ENCODE assay signal across 19 cellular contexts in genomic region chr15:90471769-90472168, GRCh38.
"Had no signal": no experiment of that assay in that cellular context is flagged by ENCODE, and none has a peak within 500 bp of the region (broad histone marks: within the 10 kb centered on the region; RNA-seq: fewer than 3 reads in every experiment).

No MANE protein-coding gene starts in this region.

- H3K27me3 ChIP-seq: cardiac muscle cell, esophagus muscularis mucosa, upper lobe of right lung had no signal

- H3K4me3 ChIP-seq: cardiac muscle cell, coronary artery, esophagus muscularis mucosa, thoracic aorta, upper lobe of right lung had no signal

- H3K27me3 Mint-ChIP-seq: activated CD8-positive, alpha-beta memory T cell treated with anti-CD3 and anti-CD28 coated beads, Interleukin-2, amount 10 ng/mL, durations not matched to agents 7 days and 5 days; activated naive CD4-positive, alpha-beta T cell treated with anti-CD3 and anti-CD28 coated beads, Interleukin-2, amount 10 ng/mL, durations not matched to agents 7 days and 5 days; naive B cell; stimulated activated naive CD8-positive, alpha-beta T cell treated with anti-CD3 and anti-CD28 coated beads, Interleukin-15, Interleukin-2, amounts not matched to agents 100 ng/mL and 50 ng/mL, for 24 hours had no signal

- H3K4me3 Mint-ChIP-seq: activated CD8-positive, alpha-beta memory T cell treated with anti-CD3 and anti-CD28 coated beads, Interleukin-2, amount 10 ng/mL, durations not matched to agents 7 days and 5 days; activated naive CD4-positive, alpha-beta T cell treated with anti-CD3 and anti-CD28 coated beads, Interleukin-2, amount 10 ng/mL, durations not matched to agents 7 days and 5 days; mesothelial cell of epicardium; naive B cell; stimulated activated naive CD8-positive, alpha-beta T cell treated with anti-CD3 and anti-CD28 coated beads, Interleukin-15, Interleukin-2, amounts not matched to agents 100 ng/mL and 50 ng/mL, for 24 hours had no signal

- H3K4me1 ChIP-seq: esophagus muscularis mucosa, upper lobe of right lung had no signal

- H3K9me3 Mint-ChIP-seq: activated naive CD4-positive, alpha-beta T cell treated with anti-CD3 and anti-CD28 coated beads, Interleukin-2, amount 10 ng/mL, durations not matched to agents 7 days and 5 days; activated T-helper 2 cell treated with anti-CD3 and anti-CD28 coated beads, Interferon-gamma antibody, Interleukin-2, Interleukin-4, amounts not matched to agents 10 μg/mL and 5 μg/mL and 100 μg/mL, durations not matched to agents 14 hours and 24 hours and 36 hours; mesothelial cell of epicardium; naive B cell; stimulated activated naive CD8-positive, alpha-beta T cell treated with anti-CD3 and anti-CD28 coated beads, Interleukin-15, Interleukin-2, amounts not matched to agents 100 ng/mL and 50 ng/mL, for 24 hours had no signal

- H3K9me3 ChIP-seq: esophagus muscularis mucosa, thoracic aorta, upper lobe of right lung had no signal

- DNase-seq: activated CD4-positive, alpha-beta T cell treated with anti-CD3 and anti-CD28 coated beads, Interleukin-2, amount 50 U/mL, for 48 hours; activated CD4-positive, CD25-positive, alpha-beta regulatory T cell treated with anti-CD3 and anti-CD28 coated beads, Interleukin-2, amount 50 U/mL, for 72 hours; activated CD8-positive, alpha-beta memory T cell treated with anti-CD3 and anti-CD28 coated beads, Interleukin-2, amount 10 ng/mL, durations not matched to agents 7 days and 5 days; activated naive CD4-positive, alpha-beta T cell treated with anti-CD3 and anti-CD28 coated beads, Interleukin-2, amount 10 ng/mL, durations not matched to agents 7 days and 5 days; activated T-cell treated with anti-CD3 and anti-CD28 coated beads, Interleukin-2, amount 50 U/mL, for 1 hour; effector CD4-positive, alpha-beta T cell; glutamatergic neuron; naive B cell; stimulated activated CD4-positive, alpha-beta T cell treated with anti-CD3 and anti-CD28 coated beads, Interleukin-4, amount 100 ng/mL, for 24 hours; stimulated activated CD8-positive, alpha-beta memory T cell treated with anti-CD3 and anti-CD28 coated beads, Interleukin-4, amount 100 ng/mL, for 48 hours; T-helper 9 cell; upper lobe of right lung had no signal

- ATAC-seq: activated CD8-positive, alpha-beta memory T cell treated with anti-CD3 and anti-CD28 coated beads, Interleukin-2, amount 10 ng/mL, durations not matched to agents 7 days and 5 days had no signal

- H3K27ac ChIP-seq: cardiac muscle cell, coronary artery, esophagus muscularis mucosa, thoracic aorta, upper lobe of right lung had no signal
